ENCODE assay signal across 1 cellular context in the genomic region with DNA sequence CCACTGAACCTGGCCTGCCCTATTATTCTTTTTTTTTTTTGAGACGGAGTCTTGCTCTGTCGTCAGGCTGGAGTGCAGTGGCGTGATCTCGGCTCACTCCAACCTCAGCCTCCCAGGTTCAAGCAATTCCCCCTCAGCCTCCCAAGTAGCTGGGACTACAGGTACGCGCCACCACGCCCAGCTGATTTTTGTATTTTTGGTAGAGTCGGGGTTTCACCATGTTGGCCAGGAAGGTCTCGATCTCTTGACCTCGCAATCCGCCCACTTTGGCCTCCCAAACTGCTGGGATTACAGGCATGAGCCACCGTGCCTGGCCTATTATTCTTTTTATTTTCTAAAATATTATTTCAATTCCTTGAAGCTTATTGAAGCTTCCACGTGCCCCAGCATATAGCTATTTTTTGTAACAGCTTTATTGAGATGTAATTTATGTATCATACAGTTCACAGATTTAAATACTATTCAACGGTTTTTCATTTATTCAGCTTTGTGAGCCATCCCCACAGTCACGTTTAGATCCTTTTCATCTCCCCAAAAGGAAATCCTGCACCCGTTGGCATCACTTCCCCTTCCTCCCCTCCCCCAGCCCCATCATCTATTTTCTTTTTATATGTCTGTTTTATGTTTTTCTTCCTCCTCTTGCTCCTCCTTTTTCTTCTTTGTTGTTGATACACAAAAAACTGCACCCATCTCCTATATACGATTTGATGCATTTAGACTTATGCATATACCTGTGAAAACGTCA.
TF ChIP-seq lines count a peak whose summit lies in the region.

No MANE protein-coding gene starts in this region.

TF ChIP-seq in endothelial cell of umbilical vein, 7 proteins besides CTCF, POLR2A, EP300 and RAD21:
- no peak for TF ChIP-seq EZH2 (IDR thresholded peaks at IDR 0.05; ENCODE audit: borderline replicate concordance, low read depth, low read length, severe bottlenecking)
- TF ChIP-seq FOS (IDR thresholded peaks at IDR 0.05; ENCODE audit: borderline replicate concordance, insufficient read depth, low read length) = no peak
- no peak for TF ChIP-seq GATA2 (IDR thresholded peaks at IDR 0.05; ENCODE audit: insufficient read depth, insufficient read length, low read depth, low read length)
- TF ChIP-seq MYC (IDR thresholded peaks at IDR 0.05; ENCODE audit: low read depth, low read length) = no peak
- TF ChIP-seq, protein P1, sequence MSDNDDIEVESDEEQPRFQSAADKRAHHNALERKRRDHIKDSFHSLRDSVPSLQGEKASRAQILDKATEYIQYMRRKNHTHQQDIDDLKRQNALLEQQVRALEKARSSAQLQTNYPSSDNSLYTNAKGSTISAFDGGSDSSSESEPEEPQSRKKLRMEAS (IDR thresholded peaks at IDR 0.05; ENCODE audit: insufficient read depth, insufficient read length) = no peak
- TF ChIP-seq JUN (IDR thresholded peaks at IDR 0.05; ENCODE audit: borderline replicate concordance, insufficient read depth, insufficient read length, low read depth) = no peak
